8 cellular contexts compared by ENCODE assay signal in the genomic region with DNA sequence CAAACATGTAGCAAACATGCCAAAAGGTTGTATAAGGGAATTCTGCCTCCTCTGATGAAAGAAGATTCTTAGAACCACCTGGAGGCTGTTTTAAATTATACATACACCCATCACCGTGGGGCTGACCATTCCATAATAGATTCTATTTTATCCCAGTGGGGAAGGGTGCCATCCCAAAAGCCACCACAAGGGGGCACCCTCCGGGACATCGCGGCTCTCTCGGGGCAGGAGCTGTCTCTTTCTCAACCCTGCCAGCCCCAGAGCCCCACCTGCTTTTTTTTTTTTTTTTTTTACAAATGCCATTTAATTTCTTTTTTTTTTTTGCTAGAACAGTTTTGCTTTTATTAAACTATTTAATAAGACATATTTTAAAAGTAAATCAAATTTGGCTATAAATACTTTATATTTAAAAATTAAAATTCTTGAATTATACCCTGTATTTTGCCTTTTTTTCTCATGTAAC. TPM values are rescaled to one million over a fixed set of nuclear protein-coding genes. Genes with fewer than 3 reads are reported as not detected.
DNase-seq lines count a peak whose midpoint lies in the region; ATAC-seq, FAIRE-seq and TF ChIP-seq lines count a peak whose summit lies in the region.

No MANE protein-coding gene starts in this region.

- TF ChIP-seq CTCF in A549 (IDR thresholded peaks at IDR 0.05), result peak; percentile 77

- FAIRE-seq in A549 (lab: Jason Lieb, UNC), result no peak
- FAIRE-seq in GM18507 (lab: Jason Lieb, UNC), result peak; percentile 59

- H3K9me3 ChIP-seq in A549, result no peaks in the 10 kb centered on the region

- H3K4me1 ChIP-seq in A549, result peaks cover 17% of the 10 kb centered on the region

- no peak for TF ChIP-seq POLR2A in A549 (IDR thresholded peaks at IDR 0.05; ENCODE audit: low read length)

- POLR2A ChIA-PET in A549 (lab: Yijun Ruan, JAX), result no interaction called here

- WGBS in A549 (ENCODE audit: missing lambda C conversion rate), result 1% methylated on average over 4 of the region's 5 CpGs

- no peak for TF ChIP-seq EP300 in A549 (IDR thresholded peaks at IDR 0.05)

- no peak overlapping the region for H3K4me3 ChIP-seq in A549
- H3K4me3 ChIP-seq in Jurkat, Clone E6-1 (ENCODE audit: low read length), result no peak overlapping the region

- H3K27ac ChIP-seq in A549, result peak overlapping the region in 1 of 2 experiments; percentile 49; a peak in 1 of 6 replicates

- peak; percentile 67 to 68 for TF ChIP-seq RAD21 in A549 (conservative IDR thresholded peaks at IDR 0.05 in 1 of 2, IDR thresholded peaks at IDR 0.05 in 1 of 2)

- peak; percentile 85 to 86; a peak in 5 of 6 replicates for ATAC-seq in A549

- DNase-seq in A549 (ENCODE audit: low read depth in 1 of 2, low spot score in 1 of 2), result peak; percentile 56 to 60
- DNase-seq in GM18507 (ENCODE audit: extremely low spot score, insufficient read length, low read depth), result peak; percentile 62
- peak; percentile 51 for DNase-seq in Jurkat, Clone E6-1 (ENCODE audit: low read depth, low spot score)
- peak; percentile 59 for DNase-seq in SK-N-DZ (ENCODE audit: low spot score)
- DNase-seq in activated naive CD4-positive, alpha-beta T cell treated with Interleukin-2 at 50 U/mL for 16 hours, result peak; percentile 79
- DNase-seq in glomerular visceral epithelial cell (ENCODE audit: extremely low spot score), result peak; percentile 73
- DNase-seq in putamen (ENCODE audit: low spot score), result peak; percentile 46
- no peak for DNase-seq in NCI-H2029 (lab: John Stamatoyannopoulos, UW)

- H3K4me2 ChIP-seq in A549, result no peak overlapping the region

- CTCF ChIA-PET in A549 (lab: Yijun Ruan, JAX), result interaction anchor here (0.5 to 2.7 kb wide), 28 partner anchors 9 to 1150 kb away, joined by 3 to 30 read pairs (median 3); no protein-coding TSS in a partner anchor

TF ChIP-seq in A549, 52 proteins besides CTCF, POLR2A, EP300 and RAD21:
- TF ChIP-seq ZC3H11A (IDR thresholded peaks at IDR 0.05), result no peak
- TF ChIP-seq SMC3 (IDR thresholded peaks at IDR 0.05), result peak; percentile 84

RNA-seq across cellular contexts. Expression of a gene that starts 8.6 kb away (rescaled TPM):
- polyA plus RNA-seq in A549 (2011; rRNA removed), result 43.6 and 44.4 TPM in 2 replicates
- polyA plus RNA-seq in A549 (2012; cell fraction: cytosol; rRNA removed), result 37.2 and 44.0 TPM in 2 replicates
- 153 and 157 TPM in 2 replicates for polyA plus RNA-seq in A549 (2012; cell fraction: nucleus; rRNA removed)
- 48.6 to 56.0 TPM (median 49.6 TPM) in 3 replicates for polyA plus RNA-seq in A549 (2017; fragmentation: RNase III; extraction: RNeasy Plus Mini Kit Qiagen cat#74134 plus additional on column Dnase treatment)
- 66.2 and 67.8 TPM in 2 replicates for polyA minus RNA-seq in A549 (2011; rRNA and poly(A)+ RNA removed)
- polyA plus RNA-seq in Jurkat, Clone E6-1 (2012; ENCODE audit: insufficient read depth, insufficient read length), result 14.8 TPM
- 27.8 and 30.0 TPM in 2 replicates for polyA plus RNA-seq in SK-N-DZ (2014; cell fraction: cytosol; rRNA removed)
- polyA plus RNA-seq in SK-N-DZ (2014; cell fraction: nucleus; rRNA removed), result 49.5 and 79.4 TPM in 2 replicates
